In genomic region chr12:34390171-34390841, GRCh38 we compare ENCODE assay signal across 14 cellular contexts.
"Had no signal": no experiment of that assay in that cellular context is flagged by ENCODE, and none has a peak within 500 bp of the region (broad histone marks: within the 10 kb centered on the region; RNA-seq: fewer than 3 reads in every experiment).

No MANE protein-coding gene starts in this region.

- H3K36me3 Mint-ChIP-seq: type B pancreatic cell had no signal

- H3K4me3 Mint-ChIP-seq: activated CD4-positive, alpha-beta memory T cell treated with anti-CD3 and anti-CD28 coated beads for 36 hours; activated CD4-positive, alpha-beta T cell treated with anti-CD3 and anti-CD28 coated beads for 36 hours; activated T-cell treated with anti-CD3 and anti-CD28 coated beads, Interleukin-2, amount 50 U/mL, for 24 hours; type B pancreatic cell had no signal

- H3K4me1 Mint-ChIP-seq: activated CD4-positive, alpha-beta T cell treated with anti-CD3 and anti-CD28 coated beads for 36 hours; naive B cell had no signal

- DNase-seq: activated CD4-positive, alpha-beta memory T cell treated with anti-CD3 and anti-CD28 coated beads for 36 hours; activated CD4-positive, alpha-beta T cell treated with anti-CD3 and anti-CD28 coated beads for 36 hours; activated T-cell treated with anti-CD3 and anti-CD28 coated beads, Interleukin-2, amount 50 U/mL, for 24 hours; hypothalamus; naive B cell; retina; SJCRH30; small intestine; stimulated activated CD4-positive, alpha-beta T cell treated with anti-CD3 and anti-CD28 coated beads, Interleukin-4, amount 100 ng/mL, for 4 hours; stimulated activated CD8-positive, alpha-beta memory T cell treated with anti-CD3 and anti-CD28 coated beads, Interleukin-4, amount 100 ng/mL, for 48 hours; stimulated activated naive CD8-positive, alpha-beta T cell treated with anti-CD3 and anti-CD28 coated beads, Interleukin-15, Interleukin-2, amounts not matched to agents 100 U/mL and 50 U/mL, for 24 hours; T-helper 2 cell had no signal

- H3K27me3 ChIP-seq: SJCRH30 had no signal

- H3K27me3 Mint-ChIP-seq: activated CD4-positive, alpha-beta T cell treated with anti-CD3 and anti-CD28 coated beads for 36 hours; activated T-cell treated with anti-CD3 and anti-CD28 coated beads, Interleukin-2, amount 50 U/mL, for 24 hours; naive B cell; type B pancreatic cell had no signal

- ATAC-seq: activated CD4-positive, alpha-beta T cell treated with anti-CD3 and anti-CD28 coated beads for 36 hours; stimulated activated naive CD8-positive, alpha-beta T cell treated with anti-CD3 and anti-CD28 coated beads, Interleukin-15, Interleukin-2, amounts not matched to agents 100 U/mL and 50 U/mL, for 24 hours had no signal

- H3K36me3 ChIP-seq: SJCRH30 had no signal

- H3K4me3 ChIP-seq: dorsolateral prefrontal cortex, SJCRH30 had no signal

- H3K9me3 Mint-ChIP-seq: type B pancreatic cell had no signal

- H3K27ac Mint-ChIP-seq: activated CD4-positive, alpha-beta memory T cell treated with anti-CD3 and anti-CD28 coated beads for 36 hours; activated CD4-positive, alpha-beta T cell treated with anti-CD3 and anti-CD28 coated beads for 36 hours; activated T-cell treated with anti-CD3 and anti-CD28 coated beads, Interleukin-2, amount 50 U/mL, for 24 hours; type B pancreatic cell had no signal
